26 cellular contexts compared by ENCODE assay signal in the genomic region with DNA sequence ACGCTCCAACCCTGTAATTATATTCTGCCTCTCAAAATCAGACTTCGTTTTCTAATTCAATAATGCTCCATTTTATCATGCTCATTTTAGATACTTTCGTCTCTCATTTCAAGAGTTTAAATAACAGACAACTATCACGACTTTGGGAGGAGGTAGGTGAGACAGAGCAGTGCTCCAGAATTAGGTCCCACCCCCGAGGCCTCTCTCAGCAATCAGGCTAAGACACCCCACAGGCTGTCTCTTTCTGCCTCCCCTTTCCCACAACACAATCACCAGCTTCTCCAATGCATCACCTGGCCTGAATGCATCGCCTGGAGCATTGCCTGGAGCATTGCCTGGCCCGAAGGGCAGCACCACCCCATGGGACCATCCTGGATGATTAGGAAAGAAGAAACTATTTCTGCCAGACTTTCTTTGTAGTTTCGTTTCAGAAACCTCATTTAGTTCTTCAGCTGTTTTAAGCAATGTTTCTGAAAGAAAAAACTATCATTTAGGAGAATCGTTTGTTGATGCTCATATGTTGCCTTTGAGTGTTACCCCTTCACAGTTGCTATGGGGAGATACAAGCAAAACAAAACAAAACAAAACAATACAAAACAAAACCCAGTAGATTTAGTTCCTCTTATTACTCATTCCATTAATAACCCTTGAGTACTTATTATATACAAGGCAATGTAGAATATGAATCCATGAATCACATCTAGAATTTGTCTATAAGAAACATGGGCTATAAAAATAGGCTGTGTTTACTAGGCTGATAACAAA. TPM values are rescaled to one million over a fixed set of nuclear protein-coding genes. Genes with fewer than 3 reads are reported as not detected.
"Had no signal": no experiment of that assay in that cellular context is flagged by ENCODE, and none has a peak within 500 bp of the region (broad histone marks: within the 10 kb centered on the region; RNA-seq: fewer than 3 reads in every experiment).

No MANE protein-coding gene starts in this region.

- H3K27me3 ChIP-seq: breast epithelium, pancreas, sigmoid colon, stomach, suprapubic skin, tibial nerve, uterus had no signal

- H3K4me3 ChIP-seq: breast epithelium, mucosa of descending colon, pancreas, psoas muscle, sigmoid colon, smooth muscle cell, stomach, suprapubic skin, tibial nerve, uterus had no signal

- H3K4me2 ChIP-seq: smooth muscle cell had no signal

- H3K36me3 ChIP-seq: breast epithelium, pancreas, sigmoid colon, stomach, suprapubic skin, tibial nerve, uterus had no signal

- H3K27ac ChIP-seq: breast epithelium, epithelial cell of prostate, pancreas, psoas muscle, sigmoid colon, stomach, suprapubic skin, tibial nerve, uterus had no signal

- H3K4me1 ChIP-seq: breast epithelium, pancreas, psoas muscle, sigmoid colon, stomach, uterus had no signal

- DNase-seq: activated B cell treated with CpG ODN at 0.5 μM for 24 hours; activated CD4-positive, alpha-beta T cell treated with anti-CD3 and anti-CD28 coated beads for 36 hours; activated CD4-positive, alpha-beta T cell treated with anti-CD3 and anti-CD28 coated beads, Interleukin-2, amount 50 U/mL, for 4 hours; activated CD8-positive, alpha-beta memory T cell treated with anti-CD3 and anti-CD28 coated beads for 24 hours; activated naive CD4-positive, alpha-beta T cell treated with Interleukin-2 at 50 U/mL for 16 hours; activated naive CD8-positive, alpha-beta T cell treated with anti-CD3 and anti-CD28 coated beads for 36 hours; activated T-cell treated with anti-CD3 and anti-CD28 coated beads, Interleukin-2, amount 50 U/mL, for 48 hours; cortex of kidney; endodermal cell; kidney; mucosa of descending colon; nephron progenitor cell; pancreas; sigmoid colon; stimulated activated CD4-positive, alpha-beta T cell treated with anti-CD3 and anti-CD28 coated beads, Interleukin-15, amount 100 ng/mL, for 24 hours; stomach; T-helper 1 cell; uterus had no signal

- ATAC-seq: activated CD4-positive, alpha-beta T cell treated with anti-CD3 and anti-CD28 coated beads for 36 hours; left lobe of liver; mucosa of descending colon; pancreas; psoas muscle; stimulated activated memory B cell treated with anti-CD40 and anti-IgM and Interleukin-4, amounts not matched to agents 10 μg/mL and 1 μg/mL and 100 μg/mL, for 72 hours had no signal

RNA-seq across cellular contexts. Expression of a gene that starts 36.8 kb away (rescaled TPM):
- polyA plus RNA-seq: smooth muscle cell had no signal
